ENCODE assay signal across 7 cellular contexts in the genomic region with DNA sequence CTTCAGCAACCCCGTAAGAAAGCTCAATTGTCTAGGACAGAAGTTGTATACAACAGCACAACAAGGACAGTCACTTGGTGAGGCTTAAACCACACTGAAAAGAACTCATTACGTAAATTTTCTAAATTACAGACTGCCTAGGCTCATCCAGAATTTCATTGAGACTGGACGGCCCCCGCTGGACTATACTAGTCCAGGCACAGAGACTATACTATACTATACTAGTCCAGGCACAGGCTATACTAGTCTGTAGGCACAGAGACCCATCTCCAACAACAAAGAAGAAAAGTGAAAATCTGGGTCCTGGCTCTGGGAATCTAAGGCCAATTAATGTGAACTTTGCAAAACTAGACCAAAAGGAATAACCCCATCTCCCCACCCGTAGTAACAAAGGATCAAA. TPM values are rescaled to one million over a fixed set of nuclear protein-coding genes. Genes with fewer than 3 reads are reported as not detected.
DNase-seq lines count a peak whose midpoint lies in the region; ATAC-seq, FAIRE-seq and TF ChIP-seq lines count a peak whose summit lies in the region.

No MANE protein-coding gene starts in this region.

- no peak overlapping the region for H3K27ac ChIP-seq in HEK293 (ENCODE audit: extremely low read depth, low read depth, low read length)

- no peaks in the 10 kb centered on the region; the same call in 1 of the 2 replicates for H3K9me3 ChIP-seq in HEK293 (ENCODE audit: control insufficient read depth, insufficient read depth, low read depth, low read length)
- no peaks in the 10 kb centered on the region for H3K9me3 ChIP-seq in iPS-15b (ENCODE audit: control insufficient read depth, insufficient read depth, low read length)

- FAIRE-seq in GM12891 (lab: Jason Lieb, UNC), result no peak

- H3K4me3 ChIP-seq in HEK293 (ENCODE audit: low read depth, low read length) (peak overlapping the region; percentile 76), iPS-15b (ENCODE audit: low read depth, low read length) (peak overlapping the region; percentile 75)

- no peaks in the 10 kb centered on the region for H3K27me3 ChIP-seq in iPS-15b (ENCODE audit: control insufficient read depth, insufficient read depth, low read length)

- TF ChIP-seq POLR2A in GM12891 (IDR thresholded peaks at IDR 0.05; ENCODE audit: low read depth, low read length), result no peak

- intact Hi-C loops in activated CD4-positive, alpha-beta memory T cell treated with anti-CD3 and anti-CD28 coated beads for 36 hours (cut with micrococcal nuclease), result loop anchor here (1.0 to 10.0 kb wide), 5 partner anchors 20 to 197 kb away; a partner anchor contains a TSS
- intact Hi-C loops in sciatic nerve (cut with DNase I), result no loop called here

- H3K36me3 Mint-ChIP-seq in activated CD4-positive, alpha-beta memory T cell treated with anti-CD3 and anti-CD28 coated beads for 36 hours, result peaks cover 49% of the 10 kb centered on the region

- DNase-seq in activated CD4-positive, alpha-beta memory T cell treated with anti-CD3 and anti-CD28 coated beads for 36 hours, result no peak
- no peak for DNase-seq in stimulated activated naive CD8-positive, alpha-beta T cell treated with anti-CD3 and anti-CD28 coated beads, Interleukin-15, amount 100 ng/mL, for 72 hours
- DNase-seq in GM12891 (ENCODE audit: insufficient read length, low spot score), result no peak
- no peak for DNase-seq in NCI-H1048 (lab: John Stamatoyannopoulos, UW)
- no peak for DNase-seq in sciatic nerve (ENCODE audit: low spot score)

- H3K27me3 Mint-ChIP-seq in activated CD4-positive, alpha-beta memory T cell treated with anti-CD3 and anti-CD28 coated beads for 36 hours, result no peaks in the 10 kb centered on the region
- H3K27me3 Mint-ChIP-seq in stimulated activated naive CD8-positive, alpha-beta T cell treated with anti-CD3 and anti-CD28 coated beads, Interleukin-15, amount 100 ng/mL, for 72 hours, result no peaks in the 10 kb centered on the region

- peak overlapping the region; percentile 94 for H3K4me3 Mint-ChIP-seq in activated CD4-positive, alpha-beta memory T cell treated with anti-CD3 and anti-CD28 coated beads for 36 hours
- peak overlapping the region; percentile 96 to 99 for H3K4me3 Mint-ChIP-seq in stimulated activated naive CD8-positive, alpha-beta T cell treated with anti-CD3 and anti-CD28 coated beads, Interleukin-15, amount 100 ng/mL, for 72 hours

- H3K27ac Mint-ChIP-seq in activated CD4-positive, alpha-beta memory T cell treated with anti-CD3 and anti-CD28 coated beads for 36 hours, result peak overlapping the region; percentile 86
- H3K27ac Mint-ChIP-seq in stimulated activated naive CD8-positive, alpha-beta T cell treated with anti-CD3 and anti-CD28 coated beads, Interleukin-15, amount 100 ng/mL, for 72 hours, result peak overlapping the region; percentile 88 to 98

- H3K36me3 ChIP-seq in HEK293 (ENCODE audit: control insufficient read depth in 2 of 2, insufficient read depth in 1 of 2, low read length in 2 of 2) (peaks cover 0 to 17% of the 10 kb centered on the region in 2 experiments; a peak in 1 of 3 replicates), iPS-15b (ENCODE audit: control insufficient read depth, insufficient read depth, low read length) (peaks cover 3% of the 10 kb centered on the region)

- no peak for TF ChIP-seq CTCF in HEK293 (tag by site-specific recombination; IDR thresholded peaks at IDR 0.05)

- ATAC-seq in stimulated activated naive CD8-positive, alpha-beta T cell treated with anti-CD3 and anti-CD28 coated beads, Interleukin-15, amount 100 ng/mL, for 72 hours, result no peak
- ATAC-seq in sciatic nerve, result no peak

- H3K9me3 Mint-ChIP-seq in activated CD4-positive, alpha-beta memory T cell treated with anti-CD3 and anti-CD28 coated beads for 36 hours, result peaks cover 46% of the 10 kb centered on the region
- H3K9me3 Mint-ChIP-seq in stimulated activated naive CD8-positive, alpha-beta T cell treated with anti-CD3 and anti-CD28 coated beads, Interleukin-15, amount 100 ng/mL, for 72 hours, result peaks cover 21 to 45% of the 10 kb centered on the region in 2 donors

- H3K9ac ChIP-seq in iPS-15b (ENCODE audit: low read depth, low read length), result peak overlapping the region; percentile 85

- H3K4me1 ChIP-seq in HEK293 (ENCODE audit: control insufficient read depth, insufficient read depth, low read length) (no peaks in the 10 kb centered on the region), iPS-15b (ENCODE audit: control insufficient read depth, insufficient read depth, low read length) (peaks cover 8% of the 10 kb centered on the region)

- CTCF ChIA-PET in HEK293 (lab: Yijun Ruan, JAX), result no interaction called here
- CTCF ChIA-PET in activated CD4-positive, alpha-beta memory T cell treated with anti-CD3 and anti-CD28 coated beads for 36 hours (lab: Charles Lee), result interaction anchor here (1.0 kb wide), 1 partner anchor 17 kb away, joined by 3 read pairs; no protein-coding TSS in a partner anchor

- POLR2A ChIA-PET in HEK293 (lab: Yijun Ruan, JAX), result no interaction called here
- POLR2A ChIA-PET in activated CD4-positive, alpha-beta memory T cell treated with anti-CD3 and anti-CD28 coated beads for 36 hours (lab: Charles Lee), result no interaction called here

- peaks cover 25% of the 10 kb centered on the region for H3K4me1 Mint-ChIP-seq in activated CD4-positive, alpha-beta memory T cell treated with anti-CD3 and anti-CD28 coated beads for 36 hours (ENCODE audit: low read depth)
- H3K4me1 Mint-ChIP-seq in stimulated activated naive CD8-positive, alpha-beta T cell treated with anti-CD3 and anti-CD28 coated beads, Interleukin-15, amount 100 ng/mL, for 72 hours, result peaks cover 19% of the 10 kb centered on the region

TF ChIP-seq in HEK293, 187 proteins besides CTCF, POLR2A, EP300 and RAD21 (continues in another document):
- no peak for TF ChIP-seq ZNF133 (tag by site-specific recombination; IDR thresholded peaks at IDR 0.05)
- TF ChIP-seq ZNF658 (tag by site-specific recombination; IDR thresholded peaks at IDR 0.05), result no peak
- TF ChIP-seq, protein P1, sequence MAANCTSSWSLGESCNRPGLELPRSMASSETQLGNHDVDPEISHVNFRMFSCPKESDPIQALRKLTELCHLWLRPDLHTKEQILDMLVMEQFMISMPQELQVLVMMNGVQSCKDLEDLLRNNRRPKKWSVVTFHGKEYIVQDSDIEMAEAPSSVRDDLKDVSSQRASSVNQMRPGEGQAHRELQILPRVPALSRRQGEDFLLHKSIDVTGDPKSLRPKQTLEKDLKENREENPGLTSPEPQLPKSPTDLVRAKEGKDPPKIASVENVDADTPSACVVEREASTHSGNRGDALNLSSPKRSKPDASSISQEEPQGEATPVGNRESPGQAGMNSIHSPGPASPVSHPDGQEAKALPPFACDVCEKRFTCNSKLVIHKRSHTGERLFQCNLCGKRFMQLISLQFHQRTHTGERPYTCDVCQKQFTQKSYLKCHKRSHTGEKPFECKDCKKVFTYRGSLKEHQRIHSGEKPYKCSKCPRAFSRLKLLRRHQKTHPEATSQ (tag by site-specific recombination; IDR thresholded peaks at IDR 0.05), result no peak
- TF ChIP-seq, protein P2, sequence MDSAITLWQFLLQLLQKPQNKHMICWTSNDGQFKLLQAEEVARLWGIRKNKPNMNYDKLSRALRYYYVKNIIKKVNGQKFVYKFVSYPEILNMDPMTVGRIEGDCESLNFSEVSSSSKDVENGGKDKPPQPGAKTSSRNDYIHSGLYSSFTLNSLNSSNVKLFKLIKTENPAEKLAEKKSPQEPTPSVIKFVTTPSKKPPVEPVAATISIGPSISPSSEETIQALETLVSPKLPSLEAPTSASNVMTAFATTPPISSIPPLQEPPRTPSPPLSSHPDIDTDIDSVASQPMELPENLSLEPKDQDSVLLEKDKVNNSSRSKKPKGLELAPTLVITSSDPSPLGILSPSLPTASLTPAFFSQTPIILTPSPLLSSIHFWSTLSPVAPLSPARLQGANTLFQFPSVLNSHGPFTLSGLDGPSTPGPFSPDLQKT (IDR thresholded peaks at IDR 0.05; ENCODE audit: borderline replicate concordance, low read depth, low read length), result no peak
- no peak for TF ChIP-seq ZIC2 (tag by site-specific recombination; IDR thresholded peaks at IDR 0.05)

TF ChIP-seq in GM12891, 5 proteins besides CTCF, POLR2A, EP300 and RAD21:
- no peak for TF ChIP-seq TAF1 (IDR thresholded peaks at IDR 0.05; ENCODE audit: low read depth, low read length)
- no peak for TF ChIP-seq POLR2AphosphoS5 (IDR thresholded peaks at IDR 0.05; ENCODE audit: low read depth, low read length)
- TF ChIP-seq POU2F2 (IDR thresholded peaks at IDR 0.05; ENCODE audit: low read depth, low read length), result no peak
- TF ChIP-seq SPI1 (IDR thresholded peaks at IDR 0.05; ENCODE audit: low read depth, low read length), result no peak
- no peak for TF ChIP-seq PAX5 (IDR thresholded peaks at IDR 0.05; ENCODE audit: insufficient read depth, low read length, severe bottlenecking)

RNA-seq across cellular contexts. Expression of a gene that starts 0.7 kb away (rescaled TPM):
- total RNA-seq in activated CD4-positive, alpha-beta memory T cell treated with anti-CD3 and anti-CD28 coated beads for 36 hours, result 10 to 100 TPM; 11.0 to 11.4 TPM
- 4.8 TPM for polyA plus RNA-seq in GM12891 (2012; ENCODE audit: low read depth, missing spikeins)
- 10.7 TPM for total RNA-seq in sciatic nerve

RNA-seq across cellular contexts. Expression of a gene that starts 38.8 kb away (rescaled TPM):
- 1 to 10 TPM; 5.0 to 6.3 TPM for total RNA-seq in activated CD4-positive, alpha-beta memory T cell treated with anti-CD3 and anti-CD28 coated beads for 36 hours
- polyA plus RNA-seq in GM12891 (2012; ENCODE audit: low read depth, missing spikeins), result 2.0 TPM
- 4.8 TPM for total RNA-seq in sciatic nerve

RNA-seq across cellular contexts. Expression of a gene that starts 51.7 kb away (rescaled TPM):
- not detected for total RNA-seq in activated CD4-positive, alpha-beta memory T cell treated with anti-CD3 and anti-CD28 coated beads for 36 hours
- not detected for polyA plus RNA-seq in GM12891 (2012; ENCODE audit: low read depth, missing spikeins)
- total RNA-seq in sciatic nerve, result not detected
